Comparison of ENCODE assay signal across 20 cellular contexts in genomic region chr3:144381607-144382006, GRCh38.
DNase-seq lines count a peak whose midpoint lies in the region; ATAC-seq, FAIRE-seq and TF ChIP-seq lines count a peak whose summit lies in the region.
"Had no signal": no experiment of that assay in that cellular context is flagged by ENCODE, and none has a peak within 500 bp of the region (broad histone marks: within the 10 kb centered on the region; RNA-seq: fewer than 3 reads in every experiment).

No MANE protein-coding gene starts in this region.

- H3K9me3 Mint-ChIP-seq in CD8-positive, alpha-beta T cell, result peaks cover 17% of the 10 kb centered on the region

- BruUV-seq in PC-9 (replicated peaks; lab: Mats Ljungman, UMichigan), result no TSS peak

- H3K27ac ChIP-seq in PC-9 (no peak overlapping the region), left lung (no peak overlapping the region), tibial artery (no peak overlapping the region)
- no peak overlapping the region for H3K27ac ChIP-seq in CD8-positive, alpha-beta T cell (ENCODE audit: low read depth, low read length)
- H3K27ac ChIP-seq: BLaER1, HL-60 had no signal

- no peaks in the 10 kb centered on the region for H3K36me3 ChIP-seq in PC-9 (ENCODE audit: low read depth)
- no peaks in the 10 kb centered on the region for H3K36me3 ChIP-seq in bronchial epithelial cell (ENCODE audit: control insufficient read depth, insufficient read depth, low read length)
- H3K36me3 ChIP-seq in left lung, result no peaks in the 10 kb centered on the region
- H3K36me3 ChIP-seq in CD8-positive, alpha-beta T cell (ENCODE audit: insufficient read depth, low read length), result no peaks in the 10 kb centered on the region
- no peaks in the 10 kb centered on the region for H3K36me3 ChIP-seq in tibial artery
- H3K36me3 ChIP-seq: BLaER1 had no signal

- no peak overlapping the region for H3K27ac Mint-ChIP-seq in CD8-positive, alpha-beta T cell
- H3K27ac Mint-ChIP-seq: CD14-positive monocyte; CD4-positive, alpha-beta memory T cell had no signal

- peak; percentile 65 for ATAC-seq in esophagus mucosa
- no peak for ATAC-seq in left lung
- ATAC-seq in GM19395 (IDR thresholded peaks at IDR 0.05; ENCODE audit: unreplicated experiment), result no peak
- no peak for ATAC-seq in CD8-positive, alpha-beta T cell

- peak overlapping the region; percentile 18 for H3K4me2 ChIP-seq in PC-9
- H3K4me2 ChIP-seq: BLaER1 had no signal

- no peak overlapping the region; the same call in 1 of the 2 replicates for H3K4me3 ChIP-seq in PC-9
- no peak overlapping the region for H3K4me3 ChIP-seq in bronchial epithelial cell (ENCODE audit: low read depth, low read length)
- no peak overlapping the region for H3K4me3 ChIP-seq in left lung
- H3K4me3 ChIP-seq in CD8-positive, alpha-beta T cell (ENCODE audit: low read depth, low read length), result no peak overlapping the region
- H3K4me3 ChIP-seq in tibial artery, result no peak overlapping the region
- H3K4me3 ChIP-seq: BLaER1 had no signal

- no peaks in the 10 kb centered on the region for H3K79me2 ChIP-seq in PC-9 (ENCODE audit: low read depth)

- no peak for FAIRE-seq in bronchial epithelial cell (lab: Jason Lieb, UNC)
- FAIRE-seq: H1, HTR-8/SVneo had no signal

- POLR2A ChIA-PET in PC-9 (lab: Charles Lee; ENCODE audit: unreplicated experiment), result no interaction called here
- POLR2A ChIA-PET in CD8-positive, alpha-beta T cell (lab: Charles Lee), result no interaction called here

- no peak overlapping the region for H3K4me3 Mint-ChIP-seq in CD8-positive, alpha-beta T cell
- H3K4me3 Mint-ChIP-seq: CD14-positive monocyte; CD4-positive, alpha-beta memory T cell; H9 had no signal

- no peaks in the 10 kb centered on the region for H3K4me1 Mint-ChIP-seq in CD8-positive, alpha-beta T cell (ENCODE audit: low read depth)
- H3K4me1 Mint-ChIP-seq: CD14-positive monocyte; CD4-positive, alpha-beta memory T cell had no signal

- DNase-seq in HPDE6-E6E7 (ENCODE audit: extremely low spot score) (peak; percentile 21), PC-9 (peak in 1 of 2 experiments; percentile 75), bronchial epithelial cell (ENCODE audit: low read depth) (peak; percentile 86), left lung (no peak), tibial artery (no peak)
- no peak for DNase-seq in CD8-positive, alpha-beta T cell
- DNase-seq: 8988T; Calu3; CD4-positive, alpha-beta memory T cell; DMS79 treated with DMSO at 0.1 percent for 48 hours; GF-D8; H9; IMR-90 had no signal

- no peaks in the 10 kb centered on the region for H4K20me1 ChIP-seq in PC-9 (ENCODE audit: insufficient read depth)
- H4K20me1 ChIP-seq: BLaER1 had no signal

- CTCF ChIA-PET in PC-9 (lab: Charles Lee), result no interaction called here
- CTCF ChIA-PET in CD8-positive, alpha-beta T cell (lab: Charles Lee), result no interaction called here

- peaks cover 11% of the 10 kb centered on the region for H3K4me1 ChIP-seq in PC-9 (replicated peaks; ENCODE audit: insufficient read depth)
- no peaks in the 10 kb centered on the region for H3K4me1 ChIP-seq in left lung
- no peaks in the 10 kb centered on the region for H3K4me1 ChIP-seq in CD8-positive, alpha-beta T cell (ENCODE audit: insufficient read depth, low read length)
- H3K4me1 ChIP-seq in tibial artery, result peaks cover 0 to 10% (median 0%) of the 10 kb centered on the region in 4 donors
- H3K4me1 ChIP-seq: BLaER1 had no signal

- H2AFZ ChIP-seq in PC-9, result no peak overlapping the region

- H3F3A ChIP-seq in PC-9 (ENCODE audit: insufficient read depth, low read depth), result peaks cover 4% of the 10 kb centered on the region; the same call in 1 of the 2 replicates

- no peaks in the 10 kb centered on the region for H3K36me3 Mint-ChIP-seq in CD8-positive, alpha-beta T cell
- H3K36me3 Mint-ChIP-seq: CD14-positive monocyte; CD4-positive, alpha-beta memory T cell had no signal

- TF ChIP-seq CTCF in PC-9 (conservative IDR thresholded peaks at IDR 0.05) (no peak), bronchial epithelial cell (IDR thresholded peaks at IDR 0.05; ENCODE audit: insufficient read depth, low read length, severe bottlenecking) (no peak), left lung (IDR thresholded peaks at IDR 0.05) (no peak), tibial artery (IDR thresholded peaks at IDR 0.05) (no peak)
- no peak for TF ChIP-seq CTCF in CD8-positive, alpha-beta T cell (IDR thresholded peaks at IDR 0.05)

- H3K27me3 ChIP-seq in PC-9 (ENCODE audit: insufficient read depth, low read depth) (no peaks in the 10 kb centered on the region), bronchial epithelial cell (ENCODE audit: control insufficient read depth, insufficient read depth, low read length) (no peaks in the 10 kb centered on the region), left lung (no peaks in the 10 kb centered on the region), tibial artery (no peaks in the 10 kb centered on the region)
- no peaks in the 10 kb centered on the region for H3K27me3 ChIP-seq in CD8-positive, alpha-beta T cell (ENCODE audit: insufficient read depth, low read length)
- H3K27me3 ChIP-seq: BLaER1 had no signal

- H3K27me3 Mint-ChIP-seq in CD8-positive, alpha-beta T cell (ENCODE audit: low read depth), result no peaks in the 10 kb centered on the region
- H3K27me3 Mint-ChIP-seq: CD4-positive, alpha-beta memory T cell had no signal

- no peaks in the 10 kb centered on the region for H3K9me2 ChIP-seq in PC-9 (ENCODE audit: insufficient read depth)

- intact Hi-C loops in PC-9 (cut with micrococcal nuclease; ENCODE audit: unreplicated experiment), result no loop called here
- intact Hi-C loops in left lung (cut with DNase I), result no loop called here
- intact Hi-C loops in CD8-positive, alpha-beta T cell (cut with DNase I, micrococcal nuclease), result no loop called here
- intact Hi-C loops in tibial artery (cut with DNase I; ENCODE audit: low total_unique reads), result no loop called here

- H3K9me3 ChIP-seq in PC-9 (ENCODE audit: insufficient read depth, low read depth) (no peaks in the 10 kb centered on the region), left lung (no peaks in the 10 kb centered on the region), tibial artery (no peaks in the 10 kb centered on the region)
- H3K9me3 ChIP-seq in CD8-positive, alpha-beta T cell (ENCODE audit: low read length), result no peaks in the 10 kb centered on the region
- H3K9me3 ChIP-seq: BLaER1 had no signal

Comparison
In these comparisons a context has a peak if more than half of its experiments do, and no peak if none do; other contexts are left out.
1. DNase-seq: peak in HPDE6-E6E7 (single experiment) and bronchial epithelial cell (single experiment); none in left lung (0 of 2), CD8-positive, alpha-beta T cell (0 of 7) and tibial artery (0 of 2).